In the genomic region with DNA sequence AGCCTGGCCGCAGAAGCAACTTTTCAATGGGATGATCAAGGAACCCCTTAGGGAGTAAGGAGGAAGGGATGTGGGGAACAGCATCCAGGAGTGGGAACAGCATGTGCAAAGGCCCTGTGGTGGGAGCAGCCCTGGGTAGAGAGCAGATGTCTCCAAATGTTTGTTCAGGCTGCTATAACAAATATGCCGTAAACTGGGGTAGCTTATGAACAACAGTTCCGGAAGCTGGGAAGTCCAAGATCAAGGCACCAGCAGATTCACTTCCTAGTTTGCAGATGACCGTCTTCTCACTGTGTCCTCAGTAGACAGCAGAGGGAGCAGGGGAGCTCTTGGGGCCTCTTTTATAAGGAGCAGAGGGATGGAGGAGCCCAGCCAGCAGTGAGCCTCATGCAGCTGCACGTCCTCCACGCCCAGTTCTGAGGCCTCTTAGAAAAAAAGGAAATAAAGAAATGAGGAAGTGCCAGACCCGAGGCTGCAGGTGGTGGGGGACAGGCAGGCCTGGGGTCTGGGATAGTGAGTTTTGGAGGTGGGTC, we compare ENCODE assay signal across 8 cellular contexts. TPM values are rescaled to one million over a fixed set of nuclear protein-coding genes. Genes with fewer than 3 reads are reported as not detected.
DNase-seq lines count a peak whose midpoint lies in the region; ATAC-seq and TF ChIP-seq lines count a peak whose summit lies in the region.

No MANE protein-coding gene starts in this region.

- H3K27ac Mint-ChIP-seq in HFFc6: 0 out of 2 replicates have a peak overlapping the region, but pooled peaks have one; percentile 22

- DNase-seq in CD1c-positive myeloid dendritic cell (ENCODE audit: extremely low spot score): peak; percentile 94
- DNase-seq in HFFc6: peak; percentile 58
- DNase-seq in SKM-1 treated with dmso at 0.1 percent for 144 hours (lab: John Stamatoyannopoulos, UW; ENCODE audit: unreplicated experiment): peak; percentile 91
- DNase-seq in foreskin fibroblast: peak; percentile 72 to 85
- peak; percentile 87 for DNase-seq in renal cortical epithelial cell (ENCODE audit: low read depth)
- DNase-seq in cerebellum (ENCODE audit: low spot score): no peak

- no peak overlapping the region for H3K4me3 Mint-ChIP-seq in HFFc6

- peaks cover 22% of the 10 kb centered on the region; the same call in 1 of the 2 replicates for H3K4me1 Mint-ChIP-seq in HFFc6 (ENCODE audit: low read depth)

- H3K27me3 Mint-ChIP-seq in HFFc6 (ENCODE audit: insufficient read depth): no peaks in the 10 kb centered on the region; the same call in 1 of the 2 replicates

- no peaks in the 10 kb centered on the region for H3K9me3 Mint-ChIP-seq in HFFc6

- no peaks in the 10 kb centered on the region for H3K36me3 Mint-ChIP-seq in HFFc6 (ENCODE audit: low read depth)

- H3K4me3 ChIP-seq in foreskin fibroblast (ENCODE audit: low read depth in 1 of 2, low read length in 2 of 2): no peak overlapping the region

- ATAC-seq in HG02642 (IDR thresholded peaks at IDR 0.05; ENCODE audit: poor library complexity, unreplicated experiment) (no peak), GM21447 (IDR thresholded peaks at IDR 0.05; ENCODE audit: unreplicated experiment) (no peak)

- TF ChIP-seq CTCF in HFFc6 (IDR thresholded peaks at IDR 0.05) (peak; percentile 57), foreskin fibroblast (IDR thresholded peaks at IDR 0.05; ENCODE audit: low read depth, low read length) (peak; percentile 40)

RNA-seq across cellular contexts. Expression of a gene that starts 4.2 kb away (rescaled TPM):
- total RNA-seq in HFFc6 (2021; fragmentation: NEBNext Ultra II Directional; extraction: Animal tissue kit (Norgen Biotek cat#: 25700)): not detected
- total RNA-seq in renal cortical epithelial cell (not detected in 2 replicates), cerebellum (1.00 TPM)

RNA-seq across cellular contexts. Expression of a gene that starts 15.7 kb away (rescaled TPM):
- total RNA-seq in HFFc6 (2021; fragmentation: NEBNext Ultra II Directional; extraction: Animal tissue kit (Norgen Biotek cat#: 25700)): 10 to 100 TPM; 21.3 to 36.9 (median 24.9) TPM
- total RNA-seq in renal cortical epithelial cell (108 and 190 TPM in 2 replicates), cerebellum (0.36 TPM)

RNA-seq across cellular contexts. Expression of a gene that starts 17.6 kb away (rescaled TPM):
- total RNA-seq in HFFc6 (2021; fragmentation: NEBNext Ultra II Directional; extraction: Animal tissue kit (Norgen Biotek cat#: 25700)): 10 to 100 TPM; 76.4 to 84.3 (median 80.4) TPM
- 40.5 and 49.3 TPM in 2 replicates for total RNA-seq in renal cortical epithelial cell
- total RNA-seq in cerebellum: 32.2 TPM

RNA-seq across cellular contexts. Expression of a gene that starts 36.3 kb away (rescaled TPM):
- total RNA-seq in HFFc6 (2021; fragmentation: NEBNext Ultra II Directional; extraction: Animal tissue kit (Norgen Biotek cat#: 25700)): 1 to 10 TPM; 2.3 to 3.7 (median 3.2) TPM
- 37.5 and 69.9 TPM in 2 replicates for total RNA-seq in renal cortical epithelial cell
- total RNA-seq in cerebellum: 43.2 TPM

Comparison
In these comparisons a context has a peak if more than half of its experiments do, and no peak if none do; other contexts are left out.
1. RNA of a gene that starts 15.7 kb away (total RNA-seq): 108 to 190 TPM in renal cortical epithelial cell and 21.3 to 36.9 TPM in HFFc6; 0.36 TPM in cerebellum (single experiment); every median in the first group is over 10 times any median in the second.